In the genomic region with DNA sequence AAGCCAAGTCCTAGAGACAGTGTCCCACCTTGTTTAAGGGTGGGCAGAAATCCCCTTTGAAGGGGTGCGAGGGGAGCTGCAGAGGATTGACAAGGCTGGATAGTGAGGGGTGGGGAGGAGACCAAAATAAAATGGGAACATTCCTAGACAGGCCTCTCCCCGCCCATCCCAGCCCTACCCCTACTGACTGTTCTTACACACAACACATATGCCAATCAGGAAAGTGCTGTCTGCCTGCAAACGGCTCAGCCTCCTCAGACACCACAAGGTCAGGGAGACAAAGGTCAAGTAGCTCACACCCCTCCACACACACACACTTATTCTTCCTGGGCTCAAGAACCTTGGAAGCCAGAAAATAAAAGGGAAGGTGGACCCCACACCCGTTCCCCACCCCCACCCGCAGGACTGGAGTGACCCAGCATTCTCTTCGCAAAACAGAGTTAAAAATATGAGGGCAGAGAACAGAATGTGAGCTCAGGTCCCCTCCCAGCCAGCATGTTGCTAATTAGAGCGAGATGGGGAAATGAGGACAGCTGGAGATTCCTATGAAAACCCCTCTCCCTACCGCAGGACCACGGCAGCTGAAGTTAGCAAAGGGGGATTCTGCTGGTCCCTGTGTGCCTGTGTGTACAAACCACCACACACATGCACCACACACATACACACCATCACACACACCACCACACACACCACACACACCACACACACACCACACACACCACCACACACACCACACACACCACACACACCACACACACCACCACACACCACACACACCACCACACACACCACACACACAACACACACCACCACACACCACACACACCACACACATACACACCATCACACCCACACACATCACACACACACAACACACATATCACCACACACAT, we compare ENCODE assay signal across 12 cellular contexts.
A peak's percentile ranks its signal among the peaks of the same experiment; 100 is the strongest.
DNase-seq lines count a peak whose midpoint lies in the region; ATAC-seq and TF ChIP-seq lines count a peak whose summit lies in the region.
"Had no signal": no experiment of that assay in that cellular context is flagged by ENCODE, and none has a peak within 500 bp of the region (broad histone marks: within the 10 kb centered on the region; RNA-seq: fewer than 3 reads in every experiment).

No MANE protein-coding gene starts in this region.

- H3K4me1 ChIP-seq in RWPE2 (ENCODE audit: insufficient read depth, poor library complexity, severe bottlenecking): no peaks in the 10 kb centered on the region
- H3K4me1 ChIP-seq: pancreas, SJSA1 had no signal

- H3K27me3 ChIP-seq in RWPE2 (ENCODE audit: insufficient read depth, poor library complexity, severe bottlenecking): no peaks in the 10 kb centered on the region
- H3K27me3 ChIP-seq: pancreas, SJSA1 had no signal

- no peaks in the 10 kb centered on the region for H3K36me3 ChIP-seq in RWPE2 (ENCODE audit: low read depth)

- TF ChIP-seq CTCF in GM12865 (IDR thresholded peaks at IDR 0.05; ENCODE audit: insufficient read depth, low read depth, low read length, missing control alignments) (no peak), RWPE2 (IDR thresholded peaks at IDR 0.05; ENCODE audit: poor library complexity, severe bottlenecking) (no peak), glutamatergic neuron (IDR thresholded peaks at IDR 0.05; ENCODE audit: partially characterized antibody, unreplicated experiment) (no peak), progenitor cell of endocrine pancreas (IDR thresholded peaks at IDR 0.05; ENCODE audit: unreplicated experiment) (no peak)

- intact Hi-C loops in posterior vena cava (cut with DNase I): no loop called here

- peaks cover 6% of the 10 kb centered on the region for H3K36me3 Mint-ChIP-seq in glutamatergic neuron (ENCODE audit: unreplicated experiment)
- H3K36me3 Mint-ChIP-seq in progenitor cell of endocrine pancreas (ENCODE audit: insufficient read depth): peaks cover 5% of the 10 kb centered on the region
- H3K36me3 Mint-ChIP-seq: CD8-positive, alpha-beta memory T cell had no signal

- H3K4me1 Mint-ChIP-seq in glutamatergic neuron (ENCODE audit: low read depth, unreplicated experiment): peaks cover 8% of the 10 kb centered on the region
- H3K4me1 Mint-ChIP-seq in progenitor cell of endocrine pancreas (ENCODE audit: low read depth): peaks cover 3% of the 10 kb centered on the region
- H3K4me1 Mint-ChIP-seq: CD8-positive, alpha-beta memory T cell had no signal

- peak; percentile 61 for ATAC-seq in RWPE2 (ENCODE audit: low read depth)

- peak overlapping the region; percentile 67 for H3K27ac Mint-ChIP-seq in glutamatergic neuron (ENCODE audit: unreplicated experiment)
- no peak overlapping the region for H3K27ac Mint-ChIP-seq in progenitor cell of endocrine pancreas
- H3K27ac Mint-ChIP-seq: CD8-positive, alpha-beta memory T cell had no signal

- DNase-seq in GM12865 (ENCODE audit: low read depth): peak; percentile 20
- DNase-seq in RWPE2 (ENCODE audit: low spot score): peak; percentile 23
- DNase-seq in glutamatergic neuron: peak; percentile 15
- DNase-seq in posterior vena cava (ENCODE audit: low spot score): peak; percentile 48
- no peak for DNase-seq in NCI-H446 treated with DMSO at 0.1 percent for 48 hours (lab: John Stamatoyannopoulos, UW)
- DNase-seq in EL: no peak
- DNase-seq in progenitor cell of endocrine pancreas (ENCODE audit: low spot score, unreplicated experiment): no peak
- DNase-seq in mucosa of gallbladder (ENCODE audit: low spot score): no peak
- DNase-seq: activated CD4-positive, alpha-beta T cell treated with anti-CD3 and anti-CD28 coated beads, Interleukin-2, amount 50 U/mL, for 4 hours had no signal

- H3K4me3 Mint-ChIP-seq in glutamatergic neuron (ENCODE audit: unreplicated experiment) (peak overlapping the region; percentile 35), progenitor cell of endocrine pancreas (ENCODE audit: low read depth) (no peak overlapping the region)
- H3K4me3 Mint-ChIP-seq: CD8-positive, alpha-beta memory T cell had no signal

- H3K9me3 ChIP-seq in RWPE2 (ENCODE audit: severe bottlenecking): no peaks in the 10 kb centered on the region
- H3K9me3 ChIP-seq: pancreas, SJSA1 had no signal

- H3K27me3 Mint-ChIP-seq in glutamatergic neuron (ENCODE audit: unreplicated experiment) (peaks cover 4% of the 10 kb centered on the region), progenitor cell of endocrine pancreas (peaks cover 3% of the 10 kb centered on the region)

- H3K9me3 Mint-ChIP-seq in glutamatergic neuron (ENCODE audit: unreplicated experiment) (peaks cover 2% of the 10 kb centered on the region), progenitor cell of endocrine pancreas (ENCODE audit: low read depth) (no peaks in the 10 kb centered on the region)
- H3K9me3 Mint-ChIP-seq: CD8-positive, alpha-beta memory T cell had no signal

- no peak overlapping the region for H3K27ac ChIP-seq in RWPE2 (ENCODE audit: poor library complexity, severe bottlenecking)
- H3K27ac ChIP-seq: pancreas, SJSA1 had no signal

- H3K4me3 ChIP-seq in GM12865 (ENCODE audit: low read depth, low read length): no peak overlapping the region
- no peak overlapping the region for H3K4me3 ChIP-seq in RWPE2 (ENCODE audit: severe bottlenecking)
- H3K4me3 ChIP-seq: pancreas, SJSA1 had no signal

Comparison
In these comparisons a context has a peak if more than half of its experiments do, and no peak if none do; other contexts are left out.
1. DNase-seq: peak in GM12865 (single experiment), RWPE2 (single experiment), glutamatergic neuron (single experiment) and posterior vena cava (single experiment); none in NCI-H446 treated with DMSO at 0.1 percent for 48 hours (single experiment), EL (single experiment), progenitor cell of endocrine pancreas (single experiment) and mucosa of gallbladder (single experiment).